8 cellular contexts compared by ENCODE assay signal in the genomic region with DNA sequence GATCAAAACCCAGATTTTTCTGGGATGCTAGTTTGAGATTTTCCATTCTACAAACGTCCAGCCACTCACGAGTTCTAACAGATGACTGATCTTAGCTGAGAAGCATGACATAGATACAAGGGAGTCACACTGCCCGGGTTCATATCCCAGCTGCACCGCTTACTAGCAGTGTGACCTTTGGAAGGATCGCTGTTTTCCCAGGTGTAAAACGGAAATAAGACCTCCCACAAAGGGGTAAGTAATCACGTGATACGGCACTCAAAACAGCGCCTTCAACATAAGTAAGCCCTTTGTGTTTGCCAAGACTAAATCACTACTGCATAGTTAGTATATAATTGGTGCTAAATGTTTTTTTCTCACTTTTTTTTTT. TPM values are rescaled to one million over a fixed set of nuclear protein-coding genes. Genes with fewer than 3 reads are reported as not detected.
A peak's percentile ranks its signal among the peaks of the same experiment; 100 is the strongest.
DNase-seq lines count a peak whose midpoint lies in the region; ATAC-seq and TF ChIP-seq lines count a peak whose summit lies in the region.

No MANE protein-coding gene starts in this region.

- no peak for TF ChIP-seq POLR2A in erythroblast (IDR thresholded peaks at IDR 0.05; ENCODE audit: low read length)

- H3K36me3 Mint-ChIP-seq in activated CD4-positive, alpha-beta T cell treated with anti-CD3 and anti-CD28 coated beads, Interleukin-2, amount 10 ng/mL, durations not matched to agents 7 days and 5 days (ENCODE audit: low read depth): peaks cover 23% of the 10 kb centered on the region

- peak overlapping the region; percentile 83 for H3K4me3 ChIP-seq in neuron (ENCODE audit: low read length)

- peaks cover 16% of the 10 kb centered on the region for H3K36me3 ChIP-seq in neuron (ENCODE audit: insufficient read depth, low read length)

- CTCF ChIA-PET in activated CD4-positive, alpha-beta T cell treated with anti-CD3 and anti-CD28 coated beads, Interleukin-2, amount 10 ng/mL, durations not matched to agents 7 days and 5 days (lab: Charles Lee): interaction anchor here (0.6 to 1.4 kb wide), 4 partner anchors 10 to 77 kb away, joined by 3 to 4 read pairs (median 3); no protein-coding TSS in a partner anchor

- H3K27me3 Mint-ChIP-seq in activated CD4-positive, alpha-beta T cell treated with anti-CD3 and anti-CD28 coated beads, Interleukin-2, amount 10 ng/mL, durations not matched to agents 7 days and 5 days: peaks cover 2% of the 10 kb centered on the region

- no peaks in the 10 kb centered on the region for H3K9me3 Mint-ChIP-seq in activated CD4-positive, alpha-beta T cell treated with anti-CD3 and anti-CD28 coated beads, Interleukin-2, amount 10 ng/mL, durations not matched to agents 7 days and 5 days

- peak overlapping the region; percentile 73 for H2AFZ ChIP-seq in neuron (ENCODE audit: low read depth, low read length)

- peaks cover 26% of the 10 kb centered on the region for H3K4me1 Mint-ChIP-seq in activated CD4-positive, alpha-beta T cell treated with anti-CD3 and anti-CD28 coated beads, Interleukin-2, amount 10 ng/mL, durations not matched to agents 7 days and 5 days

- H3K4me3 Mint-ChIP-seq in activated CD4-positive, alpha-beta T cell treated with anti-CD3 and anti-CD28 coated beads, Interleukin-2, amount 10 ng/mL, durations not matched to agents 7 days and 5 days: peak overlapping the region; percentile 86

- H3K27ac Mint-ChIP-seq in activated CD4-positive, alpha-beta T cell treated with anti-CD3 and anti-CD28 coated beads, Interleukin-2, amount 10 ng/mL, durations not matched to agents 7 days and 5 days: peak overlapping the region; percentile 95

- DNase-seq in DMS79 (lab: John Stamatoyannopoulos, UW) (peak; percentile 57), NAMALWA (ENCODE audit: low spot score) (peak; percentile 54), erythroblast (lab: John Stamatoyannopoulos, UW) (peak; percentile 56 to 66), SKM-1 (lab: John Stamatoyannopoulos, UW; ENCODE audit: unreplicated experiment) (no peak)
- DNase-seq in activated CD4-positive, alpha-beta T cell treated with anti-CD3 and anti-CD28 coated beads, Interleukin-2, amount 10 ng/mL, durations not matched to agents 7 days and 5 days: peak; percentile 20

- H3K4me1 ChIP-seq in neuron (ENCODE audit: insufficient read depth, low read length): peaks cover 11% of the 10 kb centered on the region

- ATAC-seq in GM21447 (IDR thresholded peaks at IDR 0.05; ENCODE audit: unreplicated experiment) (no peak), HG03457 (IDR thresholded peaks at IDR 0.05; ENCODE audit: unreplicated experiment) (no peak)

- peaks cover 2% of the 10 kb centered on the region for H3K27me3 ChIP-seq in neuron (ENCODE audit: insufficient read depth, low read length)

- H3K9me3 ChIP-seq in neuron (ENCODE audit: low read length): no peaks in the 10 kb centered on the region

- POLR2A ChIA-PET in activated CD4-positive, alpha-beta T cell treated with anti-CD3 and anti-CD28 coated beads, Interleukin-2, amount 10 ng/mL, durations not matched to agents 7 days and 5 days (lab: Charles Lee): no interaction called here

RNA-seq across cellular contexts. Expression of a gene that starts 0.6 kb away (rescaled TPM):
- 10 to 100 TPM; 39.3 to 42.5 TPM for total RNA-seq in activated CD4-positive, alpha-beta T cell treated with anti-CD3 and anti-CD28 coated beads, Interleukin-2, amount 10 ng/mL, durations not matched to agents 7 days and 5 days
